Comparison of ENCODE assay signal across 8 cellular contexts in the genomic region with DNA sequence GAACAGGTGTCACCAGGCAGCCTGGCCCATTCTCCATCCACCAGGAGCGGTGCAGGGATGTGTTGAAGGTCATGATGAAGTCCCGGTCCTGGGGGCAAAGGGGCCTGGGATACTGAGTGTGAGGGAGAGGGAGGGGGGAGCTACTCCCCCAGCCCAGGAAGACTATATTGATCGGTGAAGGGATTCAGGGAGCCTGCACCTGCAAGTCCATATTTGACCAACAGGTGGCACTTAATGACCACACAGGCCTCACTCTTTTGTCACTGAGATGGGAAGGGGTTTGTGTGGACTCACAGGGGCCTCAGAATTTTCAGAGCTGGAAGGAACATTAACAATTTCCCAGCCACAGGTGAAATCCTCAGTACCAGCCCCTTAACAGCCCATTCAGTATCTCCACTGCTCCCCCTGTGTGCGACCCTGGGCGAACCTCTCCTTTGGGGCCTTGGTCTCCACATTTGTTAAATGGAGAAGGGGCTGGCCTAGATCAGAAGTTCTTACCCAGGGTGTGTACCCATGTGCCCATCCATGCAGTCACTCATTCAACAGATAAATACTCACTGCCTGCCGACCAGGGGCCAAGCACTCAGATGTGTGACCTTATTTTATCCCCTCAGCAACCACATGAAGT. TPM values are rescaled to one million over a fixed set of nuclear protein-coding genes. Genes with fewer than 3 reads are reported as not detected.
DNase-seq lines count a peak whose midpoint lies in the region; ATAC-seq and TF ChIP-seq lines count a peak whose summit lies in the region.

No MANE protein-coding gene starts in this region.

- TF ChIP-seq CTCF in GM13976 (IDR thresholded peaks at IDR 0.05; ENCODE audit: borderline replicate concordance, control extremely low read depth, extremely low read depth, insufficient read depth, missing control alignments), result peak; percentile 60

- no peak overlapping the region for H3K4me3 Mint-ChIP-seq in activated T-cell treated with anti-CD3 and anti-CD28 coated beads, Interleukin-2, amount 50 U/mL, for 72 hours

- H3K36me3 ChIP-seq in BLaER1, result no peaks in the 10 kb centered on the region
- H3K36me3 ChIP-seq in aorta (ENCODE audit: control insufficient read depth in 1 of 2, insufficient read depth in 2 of 2, low read length in 1 of 2), result no peaks in the 10 kb centered on the region

- no peak overlapping the region for H3K4me3 ChIP-seq in BLaER1
- no peak overlapping the region for H3K4me3 ChIP-seq in aorta (ENCODE audit: low read length in 2 of 2)

- in situ Hi-C loops in GM13976 (cut with MboI; ENCODE audit: low sequenced_read_pairs, unreplicated experiment), result loop anchor here (10.0 kb wide), 1 partner anchor 371 kb away; no protein-coding TSS in a partner anchor

- H3K4me1 ChIP-seq in BLaER1 (peaks cover 40% of the 10 kb centered on the region), aorta (ENCODE audit: control insufficient read depth in 1 of 2, insufficient read depth in 2 of 2, low read length in 2 of 2) (no peaks in the 10 kb centered on the region)

- no peaks in the 10 kb centered on the region for H3K36me3 Mint-ChIP-seq in activated T-cell treated with anti-CD3 and anti-CD28 coated beads, Interleukin-2, amount 50 U/mL, for 72 hours (ENCODE audit: insufficient read depth in 2 of 2)

- H3K27ac ChIP-seq in BLaER1 (no peak overlapping the region), aorta (ENCODE audit: low read depth in 1 of 2, low read length in 2 of 2) (no peak overlapping the region)

- no peaks in the 10 kb centered on the region for H3K9me3 ChIP-seq in BLaER1
- H3K9me3 ChIP-seq in aorta (ENCODE audit: control insufficient read depth, low read length), result no peaks in the 10 kb centered on the region

- peaks cover 15% of the 10 kb centered on the region for H3K4me1 Mint-ChIP-seq in activated T-cell treated with anti-CD3 and anti-CD28 coated beads, Interleukin-2, amount 50 U/mL, for 72 hours (ENCODE audit: low read depth)

- H3K27me3 Mint-ChIP-seq in activated T-cell treated with anti-CD3 and anti-CD28 coated beads, Interleukin-2, amount 50 U/mL, for 72 hours (ENCODE audit: low read depth), result peaks cover 43% of the 10 kb centered on the region

- no peak overlapping the region for H3K27ac Mint-ChIP-seq in activated T-cell treated with anti-CD3 and anti-CD28 coated beads, Interleukin-2, amount 50 U/mL, for 72 hours

- no peak for ATAC-seq in activated T-cell treated with anti-CD3 and anti-CD28 coated beads, Interleukin-2, amount 50 U/mL, for 72 hours (replicated peaks in 1 of 2)
- ATAC-seq in HG03571 (IDR thresholded peaks at IDR 0.05; ENCODE audit: unreplicated experiment), result no peak
- no peak for ATAC-seq in aorta (ENCODE audit: low FRiP score)

- peaks cover 31% of the 10 kb centered on the region for H4K20me1 ChIP-seq in BLaER1

- H3K27me3 ChIP-seq in BLaER1, result no peaks in the 10 kb centered on the region
- no peaks in the 10 kb centered on the region for H3K27me3 ChIP-seq in aorta (ENCODE audit: control insufficient read depth in 1 of 2, insufficient read depth in 2 of 2, low read length in 1 of 2)

- H3K4me2 ChIP-seq in BLaER1, result peak overlapping the region; percentile 58

- intact Hi-C loops in aorta (cut with DNase I), result loop anchor here (2.0 to 10.0 kb wide), 2 partner anchors 239 to 361 kb away; no protein-coding TSS in a partner anchor

- H3K9me3 Mint-ChIP-seq in activated T-cell treated with anti-CD3 and anti-CD28 coated beads, Interleukin-2, amount 50 U/mL, for 72 hours, result no peaks in the 10 kb centered on the region

- DNase-seq in GM13976 (ENCODE audit: low spot score) (peak; percentile 69), NCI-H2196 treated with DMSO at 0.1 percent for 48 hours (lab: John Stamatoyannopoulos, UW; ENCODE audit: unreplicated experiment) (peak; percentile 19), hepatic stellate cell (ENCODE audit: low spot score) (peak; percentile 43), aorta (no peak)
- peak; percentile 44 to 53 for DNase-seq in activated T-cell treated with anti-CD3 and anti-CD28 coated beads, Interleukin-2, amount 50 U/mL, for 72 hours
- DNase-seq in stimulated activated CD4-positive, alpha-beta T cell treated with anti-CD3 and anti-CD28 coated beads, Interleukin-15, amount 100 ng/mL, for 24 hours, result peak; percentile 52

- 36 to 40% methylated on average over 6 of the region's 6 CpGs for WGBS in aorta, 2 donors

- 0 out of 2 replicates have a peak overlapping the region, but pooled peaks have one; percentile 4 for H3K9ac ChIP-seq in BLaER1

RNA-seq across cellular contexts. Expression of a gene that starts 55.6 kb away (rescaled TPM):
- not detected for total RNA-seq in activated T-cell treated with anti-CD3 and anti-CD28 coated beads, Interleukin-2, amount 50 U/mL, for 72 hours
- under 1 TPM in 1 of 2 donors, not detected in 1; 0.30 TPM for total RNA-seq in aorta
- polyA plus RNA-seq in aorta, result not detected

Comparison
In these comparisons a context has a peak if more than half of its experiments do, and no peak if none do; other contexts are left out.
1. DNase-seq: peak in GM13976 (single experiment), NCI-H2196 treated with DMSO at 0.1 percent for 48 hours (single experiment), activated T-cell treated with anti-CD3 and anti-CD28 coated beads, Interleukin-2, amount 50 U/mL, for 72 hours (2 of 2), hepatic stellate cell (single experiment) and stimulated activated CD4-positive, alpha-beta T cell treated with anti-CD3 and anti-CD28 coated beads, Interleukin-15, amount 100 ng/mL, for 24 hours (single experiment); none in aorta (0 of 2).